Comparison of ENCODE assay signal across 8 cellular contexts in genomic region chr12:6538420-6539275, GRCh38. TPM values are rescaled to one million over a fixed set of nuclear protein-coding genes. Genes with fewer than 3 reads are reported as not detected.
DNase-seq lines count a peak whose midpoint lies in the region; ATAC-seq and TF ChIP-seq lines count a peak whose summit lies in the region.

No MANE protein-coding gene starts in this region.

- no peak for TF ChIP-seq CTCF in natural killer cell (IDR thresholded peaks at IDR 0.05)

- H3K9me3 ChIP-seq in adipocyte (ENCODE audit: control insufficient read depth, low read length), result no peaks in the 10 kb centered on the region

- peaks cover 26 to 46% of the 10 kb centered on the region in 2 donors for H3K4me1 Mint-ChIP-seq in natural killer cell

- H3K9me3 Mint-ChIP-seq in natural killer cell, result no peaks in the 10 kb centered on the region

- H3K4me1 ChIP-seq in adipocyte (ENCODE audit: control insufficient read depth, insufficient read depth, low read length), result peaks cover 33% of the 10 kb centered on the region

- peak overlapping the region; percentile 82 to 98 for H3K27ac Mint-ChIP-seq in natural killer cell

- no peaks in the 10 kb centered on the region for H3K36me3 Mint-ChIP-seq in natural killer cell

- no peaks in the 10 kb centered on the region for H3K27me3 ChIP-seq in adipocyte (replicated peaks; ENCODE audit: control insufficient read depth, insufficient read depth, low read length)

- intact Hi-C loops in natural killer cell (cut with micrococcal nuclease), result loop anchor here (1.0 to 10.0 kb wide), 3 partner anchors 115 to 474 kb away; no protein-coding TSS in a partner anchor

- ATAC-seq in natural killer cell (no peak), GM21737 (IDR thresholded peaks at IDR 0.05; ENCODE audit: unreplicated experiment) (no peak)

- H3K36me3 ChIP-seq in adipocyte (ENCODE audit: control insufficient read depth, insufficient read depth, low read length, severe bottlenecking), result peaks cover 51% of the 10 kb centered on the region

- H3K27me3 Mint-ChIP-seq in natural killer cell (ENCODE audit: low read depth in 2 of 2), result no peaks in the 10 kb centered on the region

- H3K9ac ChIP-seq in adipocyte (ENCODE audit: low read length), result peak overlapping the region; percentile 97

- in situ Hi-C loops in G401 (cut with HindIII; ENCODE audit: low sequenced_read_pairs), result no loop called here

- H3K4me3 ChIP-seq in adipocyte (ENCODE audit: low read length), result no peak overlapping the region

- DNase-seq in G401 (ENCODE audit: low spot score), result peak; percentile 45
- peak; percentile 20 for DNase-seq in LoVo (ENCODE audit: low spot score)
- DNase-seq in adipocyte (ENCODE audit: low read depth), result peak; percentile 33
- no peak for DNase-seq in natural killer cell
- no peak for DNase-seq in cerebellum (ENCODE audit: low spot score)
- no peak for DNase-seq in T1000 (lab: John Stamatoyannopoulos, UW)
- DNase-seq in NOMO-1 treated with dmso at 0.1 percent for 144 hours (lab: John Stamatoyannopoulos, UW; ENCODE audit: unreplicated experiment), result no peak

- no peak overlapping the region for H3K4me3 Mint-ChIP-seq in natural killer cell

RNA-seq across cellular contexts. Expression of gene GAPDH, which starts 4.3 kb away (rescaled TPM):
- 3,766 and 4,312 TPM in 2 replicates for total RNA-seq in G401 (2014; rRNA removed; shearing (Covaris generic))
- total RNA-seq in natural killer cell (100 to 1,000 TPM; 606 to 729 (median 642) TPM), cerebellum (1,321 TPM)

RNA-seq across cellular contexts. Expression of gene IFFO1, which starts 17.2 kb away (rescaled TPM):
- 11.7 and 13.2 TPM in 2 replicates for total RNA-seq in G401 (2014; rRNA removed; shearing (Covaris generic))
- total RNA-seq in natural killer cell (10 to 100 TPM; 51.5 to 67.7 (median 62.3) TPM), cerebellum (6.5 TPM)

RNA-seq across cellular contexts. Expression of gene NOP2, which starts 29.4 kb away (rescaled TPM):
- 45.5 and 70.7 TPM in 2 replicates for total RNA-seq in G401 (2014; rRNA removed; shearing (Covaris generic))
- total RNA-seq in natural killer cell, result 100 to 1,000 TPM in 1 of 3 donors, 10 to 100 TPM in 2; 85.2 to 105 (median 89.1) TPM
- total RNA-seq in cerebellum, result 10.3 TPM

RNA-seq across cellular contexts. Expression of gene NCAPD2, which starts 44.7 kb away (rescaled TPM):
- total RNA-seq in G401 (2014; rRNA removed; shearing (Covaris generic)), result 86.1 and 102 TPM in 2 replicates
- total RNA-seq in natural killer cell (10 to 100 TPM; 38.8 to 53.1 (median 44.1) TPM), cerebellum (22.3 TPM)

RNA-seq across cellular contexts. Expression of gene MRPL51, which starts 45.6 kb away (rescaled TPM):
- total RNA-seq in G401 (2014; rRNA removed; shearing (Covaris generic)), result 363 and 396 TPM in 2 replicates
- 10 to 100 TPM; 32.8 to 48.3 (median 45.4) TPM for total RNA-seq in natural killer cell
- total RNA-seq in cerebellum, result 22.6 TPM

Comparison
In these comparisons a context has a peak if more than half of its experiments do, and no peak if none do; other contexts are left out.
1. DNase-seq: peak in G401 (single experiment), LoVo (single experiment) and adipocyte (single experiment); none in natural killer cell (single experiment), cerebellum (single experiment), T1000 (single experiment) and NOMO-1 treated with dmso at 0.1 percent for 144 hours (single experiment).